ENCODE assay signal across 8 cellular contexts in genomic region chr17:48441231-48441711, GRCh38. TPM values are rescaled to one million over a fixed set of nuclear protein-coding genes. Genes with fewer than 3 reads are reported as not detected.
DNase-seq lines count a peak whose midpoint lies in the region; ATAC-seq lines count a peak whose summit lies in the region.

No MANE protein-coding gene starts in this region.

- peaks cover 73 to 93% (median 90%) of the 10 kb centered on the region in 3 donors for H3K4me1 Mint-ChIP-seq in naive B cell

- peaks cover 5 to 10% (median 9%) of the 10 kb centered on the region in 3 donors for H3K27me3 Mint-ChIP-seq in naive B cell

- peaks cover 0 to 10% (median 2%) of the 10 kb centered on the region in 7 donors for H3K9me3 Mint-ChIP-seq in naive B cell

- peak overlapping the region; percentile 5 to 97 (median 94) for H3K27ac Mint-ChIP-seq in naive B cell

- DNase-seq in activated CD4-positive, alpha-beta T cell treated with anti-CD3 and anti-CD28 coated beads for 4 hours, result peak; percentile 38 to 39
- no peak for DNase-seq in activated CD4-positive, alpha-beta T cell treated with anti-CD3 and anti-CD28 coated beads, Interleukin-2, amount 50 U/mL, for 4 hours
- DNase-seq in NOMO-1 treated with DMSO at 0.1 percent for 48 hours (lab: John Stamatoyannopoulos, UW; ENCODE audit: unreplicated experiment) (peak; percentile 88), naive B cell (peak; percentile 87), NCI-H128 (lab: John Stamatoyannopoulos, UW; ENCODE audit: unreplicated experiment) (no peak), NCI-H2196 (lab: John Stamatoyannopoulos, UW; ENCODE audit: unreplicated experiment) (no peak), hepatic stellate cell (ENCODE audit: low spot score) (no peak)

- ATAC-seq in HG02642 (IDR thresholded peaks at IDR 0.05; ENCODE audit: poor library complexity, unreplicated experiment), result peak; percentile 64
- ATAC-seq in naive B cell (ENCODE audit: low read depth in 2 of 2), result peak; percentile 84

- peaks cover 0 to 16% of the 10 kb centered on the region in 2 donors for H3K36me3 Mint-ChIP-seq in naive B cell

- H3K4me3 Mint-ChIP-seq in naive B cell, result peak overlapping the region in 7 of 8 donors; percentile 1 to 84 (median 70)

RNA-seq across cellular contexts. Expression of gene SKAP1, which starts 11.3 kb away (rescaled TPM):
- 100 to 1,000 TPM in 5 of 6 donors, 10 to 100 TPM in 1; 79.3 to 166 (median 140) TPM for polyA plus RNA-seq in naive B cell (ENCODE audit: low read depth in 6 of 6)

Comparison
In these comparisons a context has a peak if more than half of its experiments do, and no peak if none do; other contexts are left out.
1. DNase-seq: peak in activated CD4-positive, alpha-beta T cell treated with anti-CD3 and anti-CD28 coated beads for 4 hours (2 of 2), NOMO-1 treated with DMSO at 0.1 percent for 48 hours (single experiment) and naive B cell (single experiment); none in activated CD4-positive, alpha-beta T cell treated with anti-CD3 and anti-CD28 coated beads, Interleukin-2, amount 50 U/mL, for 4 hours (0 of 2), NCI-H128 (single experiment), NCI-H2196 (single experiment) and hepatic stellate cell (single experiment).